9 cellular contexts compared by ENCODE assay signal in genomic region chr1:16649960-16650359, GRCh38. TPM values are rescaled to one million over a fixed set of nuclear protein-coding genes. Genes with fewer than 3 reads are reported as not detected.
DNase-seq lines count a peak whose midpoint lies in the region; ATAC-seq, FAIRE-seq and TF ChIP-seq lines count a peak whose summit lies in the region.
"Not testable (repeated sequence)": the region's sequence is repeated elsewhere in the genome, so short reads cannot be mapped to it uniquely, and the experiment has no call there.
"Had no signal": no experiment of that assay in that cellular context is flagged by ENCODE, and none has a peak within 500 bp of the region (broad histone marks: within the 10 kb centered on the region; RNA-seq: fewer than 3 reads in every experiment).

No MANE protein-coding gene starts in this region.

- BruUV-seq in HepG2 (replicated peaks; lab: Mats Ljungman, UMichigan): not testable (repeated sequence)

- not testable (repeated sequence) for H3K27ac ChIP-seq in WERI-Rb-1; adrenal gland; HepG2 (ENCODE audit: extremely low read length, insufficient read depth, low read length); ovary; stomach

- CTCF ChIA-PET in HepG2 (lab: Yijun Ruan, JAX; ENCODE audit: low intra/inter-chr PET ratio, low total read pairs): not testable (repeated sequence)

- H4K20me1 ChIP-seq in HepG2 (ENCODE audit: insufficient read depth, low read length): not testable (repeated sequence)

- H3K4me3 ChIP-seq in WERI-Rb-1 (ENCODE audit: low read depth, low read length); adrenal gland; HepG2 (replicated peaks in 1 of 3; ENCODE audit: insufficient read depth in 1 of 3, low read depth in 2 of 3, low read length in 3 of 3); ovary; stomach: not testable (repeated sequence)

- ATAC-seq in HepG2: not testable (repeated sequence)

- H3K36me3 ChIP-seq in WERI-Rb-1; adrenal gland (replicated peaks in 1 of 2); HepG2 (replicated peaks in 1 of 2; ENCODE audit: control insufficient read depth in 1 of 2, insufficient read depth in 2 of 2, low read length in 2 of 2); ovary; stomach: not testable (repeated sequence)

- not testable (repeated sequence) for H2AFZ ChIP-seq in HepG2 (ENCODE audit: low read length)

- H3K9ac ChIP-seq in HepG2 (ENCODE audit: insufficient read depth, low read depth, low read length): not testable (repeated sequence)

- not testable (repeated sequence) for H3K4me1 ChIP-seq in adrenal gland (replicated peaks in 1 of 2); ovary (ENCODE audit: insufficient read depth)
- H3K4me1 ChIP-seq in HepG2 (ENCODE audit: insufficient read depth, low read length) (peaks cover 40% of the 10 kb centered on the region), stomach (peaks cover 7 to 14% (median 11%) of the 10 kb centered on the region in 4 donors)

- not testable (repeated sequence) for H3K4me2 ChIP-seq in HepG2 (ENCODE audit: low read depth, low read length)

- intact Hi-C loops in adrenal gland (cut with DNase I); cardiac septum (cut with DNase I); HepG2 (cut with micrococcal nuclease; ENCODE audit: unreplicated experiment); ovary (cut with DNase I); stomach (cut with DNase I; ENCODE audit: low total_unique reads): not testable (repeated sequence)

- not testable (repeated sequence) for H3K9me3 ChIP-seq in WERI-Rb-1 (ENCODE audit: severe bottlenecking); adrenal gland (replicated peaks in 1 of 3); HepG2 (ENCODE audit: low read length); ovary; stomach

- not testable (repeated sequence) for TF ChIP-seq CTCF in WERI-Rb-1 (IDR thresholded peaks at IDR 0.05; ENCODE audit: low read depth, low read length); adrenal gland (IDR thresholded peaks at IDR 0.05); HepG2 (CRISPR knock-in tag; IDR thresholded peaks at IDR 0.05); ovary (IDR thresholded peaks at IDR 0.05); stomach (IDR thresholded peaks at IDR 0.05)

- not testable (repeated sequence) for H3K27me3 ChIP-seq in WERI-Rb-1 (ENCODE audit: insufficient read depth, low read depth, severe bottlenecking); adrenal gland; HepG2 (ENCODE audit: control insufficient read depth in 1 of 2, insufficient read depth in 2 of 2, low read length in 2 of 2); ovary
- H3K27me3 ChIP-seq in stomach: peaks cover 0 to 20% (median 0%) of the 10 kb centered on the region in 3 donors

- not testable (repeated sequence) for TF ChIP-seq RAD21 in HepG2 (CRISPR knock-in tag; IDR thresholded peaks at IDR 0.05)

- peak; percentile 2 for DNase-seq in WERI-Rb-1
- peak; percentile 48 for DNase-seq in activated CD8-positive, alpha-beta memory T cell treated with anti-CD3 and anti-CD28 coated beads, Interleukin-2, amount 50 U/mL, for 48 hours
- peak in 6 of 7 donors; percentile 13 to 57 (median 21) for DNase-seq in adrenal gland
- peak; percentile 47 for DNase-seq in cardiac septum (ENCODE audit: low spot score)
- DNase-seq in HepG2 (ENCODE audit: low spot score): not testable (repeated sequence)
- DNase-seq in ovary: peak in 3 of 5 donors; percentile 11 to 42 (median 22)
- DNase-seq in stomach: peak; percentile 25

- TF ChIP-seq EP300 in HepG2 (IDR thresholded peaks at IDR 0.05; ENCODE audit: low read depth in 2 of 2, low read length in 2 of 2); HepG2 (CRISPR knock-in tag; IDR thresholded peaks at IDR 0.05; ENCODE audit: borderline replicate concordance); ovary (IDR thresholded peaks at IDR 0.05); stomach (IDR thresholded peaks at IDR 0.05): not testable (repeated sequence)

- 65 to 76% (median 66%) methylated on average over 9 of the region's 9 CpGs for WGBS in adrenal gland, 4 donors
- WGBS in HepG2 (ENCODE audit: low lambda C conversion rate): 82% methylated on average over 9 of the region's 9 CpGs
- WGBS in ovary, 3 donors: 64 to 75% (median 66%) methylated on average over 8 to 9 of the region's 9 CpGs
- WGBS in stomach, 5 donors: 76 to 86% (median 79%) methylated on average over 8 to 9 of the region's 9 CpGs

- TF ChIP-seq POLR2A in adrenal gland (IDR thresholded peaks at IDR 0.05); HepG2 (IDR thresholded peaks at IDR 0.05; ENCODE audit: insufficient read depth in 1 of 2, low read depth in 2 of 2, low read length in 2 of 2); ovary (IDR thresholded peaks at IDR 0.05); stomach (IDR thresholded peaks at IDR 0.05): not testable (repeated sequence)

- not testable (repeated sequence) for FAIRE-seq in HepG2 (lab: Jason Lieb, UNC)

- POLR2A ChIA-PET in HepG2 (lab: Yijun Ruan, JAX): not testable (repeated sequence)

- peaks cover 13% of the 10 kb centered on the region for H3K79me2 ChIP-seq in HepG2 (ENCODE audit: insufficient read depth, low read length)

- in situ Hi-C loops in HepG2 (cut with HindIII; ENCODE audit: extremely low pct_ligation_motif_present, low pct_unique_long_range_greater_than_20kb): not testable (repeated sequence)

RNA-seq across cellular contexts. Expression of gene RNU1-3, which starts 16.8 kb away (rescaled TPM):
- total RNA-seq in adrenal gland (1,000 to 10,000 TPM in 3 of 8 donors, 100 to 1,000 TPM in 1, under 1 TPM in 3, not detected in 1; under 0.01 to 2,119 (median 890) TPM), cardiac septum (6,195 TPM), HepG2 (2016; rRNA removed; fragmentation: Illumina TruSeq; extraction: Trizol) (859 and 11,018 TPM in 2 replicates), ovary (1,000 to 10,000 TPM in 5 of 7 donors, under 1 TPM in 2; under 0.01 to 7,521 (median 3,807) TPM), stomach (1,000 to 10,000 TPM in 1 of 5 donors, under 1 TPM in 4; under 0.01 to 9,966 (median under 0.01) TPM)
- polyA plus RNA-seq in adrenal gland (not detected), HepG2 (2011; rRNA removed) (under 0.01 TPM in 2 replicates), ovary (not detected), stomach (not detected)
- total RNA-seq in HepG2 (2016; cell fraction: cytosol; rRNA removed; fragmentation: Illumina TruSeq; extraction: Trizol; ENCODE audit: low read depth): 16,281 and 17,236 TPM in 2 replicates
- 1,309 and 10,613 TPM in 2 replicates for total RNA-seq in HepG2 (2016; cell fraction: insoluble cytoplasmic fraction; rRNA removed; fragmentation: Illumina TruSeq; extraction: Trizol)
- 2,848 and 3,475 TPM in 2 replicates for total RNA-seq in HepG2 (2016; cell fraction: membrane; rRNA removed; fragmentation: Illumina TruSeq; extraction: Trizol)
- total RNA-seq in HepG2 (2016; cell fraction: nucleus; rRNA removed; fragmentation: Illumina TruSeq; extraction: Trizol): 52,466 and 64,417 TPM in 2 replicates
- polyA plus RNA-seq in HepG2 (2011; cell fraction: cytosol; rRNA removed): under 0.01 TPM in 2 replicates
- polyA plus RNA-seq in HepG2 (2011; cell fraction: nucleus; rRNA removed): under 0.01 TPM in 2 replicates
- 59.2 and 78.2 TPM in 2 replicates for polyA plus RNA-seq in HepG2 (2012)
- 27.3 and 44.4 TPM in 2 replicates for polyA plus RNA-seq in HepG2 (2016; cell fraction: cytosol; fragmentation: Illumina TruSeq; extraction: Trizol; ENCODE audit: low read depth)
- polyA plus RNA-seq in HepG2 (2016; cell fraction: insoluble cytoplasmic fraction; fragmentation: Illumina TruSeq; extraction: Trizol; ENCODE audit: low read depth): not detected in 2 replicates
- polyA plus RNA-seq in HepG2 (2016; cell fraction: membrane; fragmentation: Illumina TruSeq; extraction: Trizol; ENCODE audit: low read depth): not detected in 2 replicates
- 32.8 TPM in 1 of 2 replicates, not detected in the other for polyA plus RNA-seq in HepG2 (2016; cell fraction: nucleus; fragmentation: Illumina TruSeq; extraction: Trizol; ENCODE audit: insufficient read depth, low read depth)
- polyA minus RNA-seq in HepG2 (2011; rRNA and poly(A)+ RNA removed; ENCODE audit: low replicate concordance): 12,820 and 15,604 TPM in 2 replicates
- 90,102 and 105,040 TPM in 2 replicates for polyA minus RNA-seq in HepG2 (2011; cell fraction: cytosol; rRNA and poly(A)+ RNA removed)
- polyA minus RNA-seq in HepG2 (2011; cell fraction: nucleus; rRNA and poly(A)+ RNA removed): 42,574 and 58,030 TPM in 2 replicates
- total RNA-seq: LHCN-M2 had no signal
- polyA plus RNA-seq: CD8-positive, alpha-beta memory T cell had no signal

RNA-seq across cellular contexts. Expression of gene NBPF1, which starts 36.6 kb away (rescaled TPM):
- total RNA-seq in adrenal gland (100 to 1,000 TPM in 4 of 8 donors, 10 to 100 TPM in 4; 46.4 to 205 (median 111) TPM), cardiac septum (12.6 TPM), HepG2 (2016; rRNA removed; fragmentation: Illumina TruSeq; extraction: Trizol) (35.6 and 36.2 TPM in 2 replicates), ovary (100 to 1,000 TPM in 1 of 7 donors, 10 to 100 TPM in 6; 30.4 to 111 (median 55.9) TPM), stomach (10 to 100 TPM; 19.2 to 66.6 (median 35.6) TPM)
- polyA plus RNA-seq in adrenal gland (100 to 1,000 TPM in 1 of 3 donors, 10 to 100 TPM in 1, 1 to 10 TPM in 1; 7.9 to 185 (median 25.8) TPM), HepG2 (2011; rRNA removed) (30.3 and 38.8 TPM in 2 replicates), ovary (10 to 100 TPM; 14.7 to 78.8 TPM), stomach (1 to 10 TPM; 3.3 to 8.8 (median 7.5) TPM)
- 2.8 and 3.7 TPM in 2 replicates for total RNA-seq in HepG2 (2016; cell fraction: cytosol; rRNA removed; fragmentation: Illumina TruSeq; extraction: Trizol; ENCODE audit: low read depth)
- total RNA-seq in HepG2 (2016; cell fraction: insoluble cytoplasmic fraction; rRNA removed; fragmentation: Illumina TruSeq; extraction: Trizol): 33.6 and 35.9 TPM in 2 replicates
- total RNA-seq in HepG2 (2016; cell fraction: membrane; rRNA removed; fragmentation: Illumina TruSeq; extraction: Trizol): 12.7 and 15.7 TPM in 2 replicates
- 43.1 and 51.6 TPM in 2 replicates for total RNA-seq in HepG2 (2016; cell fraction: nucleus; rRNA removed; fragmentation: Illumina TruSeq; extraction: Trizol)
- 13.9 and 24.8 TPM in 2 replicates for polyA plus RNA-seq in HepG2 (2011; cell fraction: cytosol; rRNA removed)
- polyA plus RNA-seq in HepG2 (2011; cell fraction: nucleus; rRNA removed): 44.1 and 66.8 TPM in 2 replicates
- 24.2 and 34.4 TPM in 2 replicates for polyA plus RNA-seq in HepG2 (2012)
- polyA plus RNA-seq in HepG2 (2016; cell fraction: cytosol; fragmentation: Illumina TruSeq; extraction: Trizol; ENCODE audit: low read depth): 3.5 and 3.8 TPM in 2 replicates
- polyA plus RNA-seq in HepG2 (2016; cell fraction: insoluble cytoplasmic fraction; fragmentation: Illumina TruSeq; extraction: Trizol; ENCODE audit: low read depth): 24.0 and 26.6 TPM in 2 replicates
- polyA plus RNA-seq in HepG2 (2016; cell fraction: membrane; fragmentation: Illumina TruSeq; extraction: Trizol; ENCODE audit: low read depth): 12.4 and 14.6 TPM in 2 replicates
- polyA plus RNA-seq in HepG2 (2016; cell fraction: nucleus; fragmentation: Illumina TruSeq; extraction: Trizol; ENCODE audit: insufficient read depth, low read depth): 54.4 and 54.5 TPM in 2 replicates
- polyA minus RNA-seq in HepG2 (2011; rRNA and poly(A)+ RNA removed; ENCODE audit: low replicate concordance): 29.8 and 35.9 TPM in 2 replicates
- polyA minus RNA-seq in HepG2 (2011; cell fraction: cytosol; rRNA and poly(A)+ RNA removed): 20.5 and 26.0 TPM in 2 replicates
- 98.8 and 162 TPM in 2 replicates for polyA minus RNA-seq in HepG2 (2011; cell fraction: nucleus; rRNA and poly(A)+ RNA removed)
